In genomic region chr1:80218112-80218511, GRCh38 we compare ENCODE assay signal across 8 cellular contexts.
DNase-seq lines count a peak whose midpoint lies in the region; ATAC-seq and TF ChIP-seq lines count a peak whose summit lies in the region.

No MANE protein-coding gene starts in this region.

- peak; percentile 75 for ATAC-seq in GM19463 (IDR thresholded peaks at IDR 0.05; ENCODE audit: unreplicated experiment)

- H3K27me3 ChIP-seq in Caco-2 (replicated peaks; ENCODE audit: control insufficient read depth, insufficient read depth, low read length) = no peaks in the 10 kb centered on the region

- H3K4me1 ChIP-seq in Caco-2 = no peaks in the 10 kb centered on the region

- no peaks in the 10 kb centered on the region for H3K36me3 ChIP-seq in Caco-2 (ENCODE audit: control insufficient read depth, insufficient read depth, low read length)

- DNase-seq in Caco-2 (peak in 1 of 2 experiments; percentile 32), HPDE6-E6E7 (ENCODE audit: extremely low spot score) (peak; percentile 7), RKO (ENCODE audit: low spot score) (peak; percentile 53), fibroblast of villous mesenchyme (ENCODE audit: low read depth) (peak; percentile 24), smooth muscle cell of the brain vasculature (ENCODE audit: low read depth, low spot score) (peak; percentile 35), NCI-H2227 (lab: John Stamatoyannopoulos, UW; ENCODE audit: unreplicated experiment) (no peak)
- no peak for DNase-seq in effector CD4-positive, alpha-beta T cell

- intact Hi-C loops in Caco-2 (cut with micrococcal nuclease; ENCODE audit: unreplicated experiment) = loop anchor here (5.0 kb wide), 2 partner anchors 549 to 721 kb away; no protein-coding TSS in a partner anchor

- H3K27ac Mint-ChIP-seq in Caco-2 (ENCODE audit: unreplicated experiment) = no peak overlapping the region

- H3K4me3 Mint-ChIP-seq in Caco-2 (ENCODE audit: unreplicated experiment) = no peak overlapping the region

- CTCF ChIA-PET in Caco-2 (lab: Charles Lee) = no interaction called here

- BruUV-seq in Caco-2 (replicated peaks; lab: Mats Ljungman, UMichigan) = no TSS peak

- no peaks in the 10 kb centered on the region for H3K9me3 Mint-ChIP-seq in Caco-2 (ENCODE audit: unreplicated experiment)

- no peaks in the 10 kb centered on the region for H3K4me1 Mint-ChIP-seq in Caco-2 (ENCODE audit: low read depth, unreplicated experiment)

- POLR2A ChIA-PET in Caco-2 (lab: Charles Lee) = no interaction called here

- H3K4me3 ChIP-seq in Caco-2 (ENCODE audit: low read depth, low read length) = no peak overlapping the region
- H3K4me3 ChIP-seq in fibroblast of villous mesenchyme (ENCODE audit: low read depth, low read length) = no peak overlapping the region

- no peaks in the 10 kb centered on the region for H3K27me3 Mint-ChIP-seq in Caco-2 (ENCODE audit: insufficient read depth, unreplicated experiment)

- no peaks in the 10 kb centered on the region for H3K36me3 Mint-ChIP-seq in Caco-2 (ENCODE audit: insufficient read depth, unreplicated experiment)

- H3K9me3 ChIP-seq in Caco-2 = no peaks in the 10 kb centered on the region

- TF ChIP-seq CTCF in Caco-2 (IDR thresholded peaks at IDR 0.05; ENCODE audit: insufficient read depth in 1 of 2, low read depth in 1 of 2, low read length in 1 of 2, severe bottlenecking in 1 of 2, unreplicated experiment in 1 of 2) = peak; percentile 33 to 50
- peak; percentile 58 for TF ChIP-seq CTCF in fibroblast of villous mesenchyme (IDR thresholded peaks at IDR 0.05; ENCODE audit: insufficient read depth, low read depth, low read length)

Comparison
In these comparisons a context has a peak if more than half of its experiments do, and no peak if none do; other contexts are left out.
1. DNase-seq: peak in HPDE6-E6E7 (single experiment), RKO (single experiment), fibroblast of villous mesenchyme (single experiment) and smooth muscle cell of the brain vasculature (single experiment); none in NCI-H2227 (single experiment) and effector CD4-positive, alpha-beta T cell (single experiment).